ENCODE assay signal across 10 cellular contexts in the genomic region with DNA sequence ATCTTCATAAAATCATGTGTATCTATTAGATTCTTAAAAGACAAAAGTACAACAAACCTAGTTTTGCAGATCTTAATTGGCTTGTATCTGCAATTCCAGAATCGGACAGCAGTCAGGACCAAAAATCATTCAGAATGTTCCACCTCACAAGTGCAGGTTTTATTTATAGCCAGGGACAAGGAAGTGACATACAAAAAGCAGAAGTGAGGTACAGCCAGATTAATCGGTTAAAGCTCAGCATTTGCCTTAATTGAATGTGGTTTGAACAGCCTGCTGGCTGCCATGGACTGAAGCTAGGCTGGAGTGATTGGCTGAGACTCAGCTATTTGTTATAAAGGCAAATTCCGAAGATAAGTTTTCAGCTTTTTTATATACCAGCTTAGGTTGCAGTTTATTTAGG.
DNase-seq lines count a peak whose midpoint lies in the region; ATAC-seq lines count a peak whose summit lies in the region.
"Had no signal": no experiment of that assay in that cellular context is flagged by ENCODE, and none has a peak within 500 bp of the region (broad histone marks: within the 10 kb centered on the region; RNA-seq: fewer than 3 reads in every experiment).

No MANE protein-coding gene starts in this region.

- DNase-seq in Ammon's horn (ENCODE audit: low spot score) (peak; percentile 51), NOMO-1 treated with DMSO at 0.1 percent for 48 hours (lab: John Stamatoyannopoulos, UW; ENCODE audit: unreplicated experiment) (peak; percentile 92), NCI-H146 treated with DMSO at 0.1 percent for 48 hours (lab: John Stamatoyannopoulos, UW; ENCODE audit: unreplicated experiment) (no peak), NCI-H2081 (lab: John Stamatoyannopoulos, UW) (no peak)
- no peak for DNase-seq in activated CD8-positive, alpha-beta memory T cell treated with anti-CD3 and anti-CD28 coated beads, Interleukin-2, amount 50 U/mL, for 4 hours
- DNase-seq: effector CD8-positive, alpha-beta T cell; SK-N-SH had no signal

- peak; percentile 96 for ATAC-seq in GM19397 (IDR thresholded peaks at IDR 0.05; ENCODE audit: unreplicated experiment)
- peak; percentile 59 for ATAC-seq in HG03045 (IDR thresholded peaks at IDR 0.05; ENCODE audit: unreplicated experiment)
- ATAC-seq in GM19455 (IDR thresholded peaks at IDR 0.05; ENCODE audit: unreplicated experiment): no peak

Comparison
In these comparisons a context has a peak if more than half of its experiments do, and no peak if none do; other contexts are left out.
1. DNase-seq: peak in Ammon's horn (single experiment) and NOMO-1 treated with DMSO at 0.1 percent for 48 hours (single experiment); none in NCI-H146 treated with DMSO at 0.1 percent for 48 hours (single experiment), NCI-H2081 (0 of 2) and activated CD8-positive, alpha-beta memory T cell treated with anti-CD3 and anti-CD28 coated beads, Interleukin-2, amount 50 U/mL, for 4 hours (single experiment).